Comparison of ENCODE assay signal across 18 cellular contexts in genomic region chr12:79441534-79441933, GRCh38.
A peak's percentile ranks its signal among the peaks of the same experiment; 100 is the strongest.
DNase-seq lines count a peak whose midpoint lies in the region; ATAC-seq and TF ChIP-seq lines count a peak whose summit lies in the region.
"Had no signal": no experiment of that assay in that cellular context is flagged by ENCODE, and none has a peak within 500 bp of the region (broad histone marks: within the 10 kb centered on the region; RNA-seq: fewer than 3 reads in every experiment).

No MANE protein-coding gene starts in this region.

- H3K9me3 ChIP-seq in mammary epithelial cell (replicated peaks; ENCODE audit: insufficient read depth, low read length) (no peaks in the 10 kb centered on the region), PC-9 (ENCODE audit: insufficient read depth, low read depth) (no peaks in the 10 kb centered on the region)
- H3K9me3 ChIP-seq: SK-N-SH had no signal

- H3K36me3 Mint-ChIP-seq in MCF 10A (ENCODE audit: insufficient read depth, unreplicated experiment): no peaks in the 10 kb centered on the region
- H3K36me3 Mint-ChIP-seq: IgD-negative memory B cell had no signal

- POLR2A ChIA-PET in MCF 10A (lab: Yijun Ruan, JAX) (interaction anchor here (1.1 to 3.1 kb wide), 3 partner anchors 9 to 22 kb away, joined by 5 to 11 read pairs (median 5); no protein-coding TSS in a partner anchor), PC-9 (lab: Charles Lee; ENCODE audit: unreplicated experiment) (no interaction called here)

- 94% methylated on average over 4 of the region's 4 CpGs for WGBS in mammary epithelial cell (ENCODE audit: low coverage, missing lambda C conversion rate)

- H3K9ac ChIP-seq in mammary epithelial cell (ENCODE audit: insufficient read depth, low read length): no peak overlapping the region
- H3K9ac ChIP-seq: SK-N-SH had no signal

- no peaks in the 10 kb centered on the region for H3K79me2 ChIP-seq in mammary epithelial cell (ENCODE audit: insufficient read depth, low read length)
- no peaks in the 10 kb centered on the region for H3K79me2 ChIP-seq in PC-9 (ENCODE audit: low read depth)

- DNase-seq in MCF 10A (ENCODE audit: unreplicated experiment) (peak; percentile 49), mammary epithelial cell (no peak), amniotic epithelial cell (ENCODE audit: low read depth) (peak; percentile 50), iPS DF 19.7 (ENCODE audit: low read depth, low spot score) (peak; percentile 30), PC-9 (no peak), glomerular visceral epithelial cell (ENCODE audit: extremely low spot score) (no peak)
- DNase-seq: Calu3, DND-41, GDM1, H7, NCI-H1436, NCI-H226, NCI-H526, Right ventricle myocardium superior, SK-N-SH had no signal

- H3K27ac Mint-ChIP-seq in MCF 10A (ENCODE audit: low read depth, unreplicated experiment): peak overlapping the region; percentile 13
- H3K27ac Mint-ChIP-seq: IgD-negative memory B cell had no signal

- H2AFZ ChIP-seq in mammary epithelial cell (ENCODE audit: low read depth, low read length) (no peak overlapping the region), PC-9 (no peak overlapping the region)

- BruUV-seq in MCF 10A (replicated peaks; lab: Mats Ljungman, UMichigan): no TSS peak
- BruUV-seq in mammary epithelial cell (replicated peaks; lab: Mats Ljungman, UMichigan): no TSS peak
- no TSS peak for BruUV-seq in PC-9 (replicated peaks; lab: Mats Ljungman, UMichigan)

- TF ChIP-seq CTCF in MCF 10A (IDR thresholded peaks at IDR 0.05; ENCODE audit: unreplicated experiment): no peak
- no peak for TF ChIP-seq CTCF in mammary epithelial cell (conservative IDR thresholded peaks at IDR 0.05 in 1 of 2, IDR thresholded peaks at IDR 0.05 in 1 of 2; ENCODE audit: extremely low read depth in 1 of 2, insufficient read depth in 1 of 2, low read depth in 1 of 2, low read length in 2 of 2)
- TF ChIP-seq CTCF in PC-9 (conservative IDR thresholded peaks at IDR 0.05): no peak

- H3K9me2 ChIP-seq in PC-9 (ENCODE audit: insufficient read depth): no peaks in the 10 kb centered on the region
- H3K9me2 ChIP-seq: SK-N-SH had no signal

- CTCF ChIA-PET in MCF 10A (lab: Yijun Ruan, JAX) (interaction anchor here (0.8 to 4.2 kb wide), 4 partner anchors 22 to 1236 kb away, joined by 3 to 32 read pairs (median 6); no protein-coding TSS in a partner anchor), mammary epithelial cell (lab: Charles Lee; ENCODE audit: low non-redundant PET) (no interaction called here), PC-9 (lab: Charles Lee) (no interaction called here)

- peaks cover 6% of the 10 kb centered on the region for H3K4me1 ChIP-seq in mammary epithelial cell (ENCODE audit: insufficient read depth, low read length)
- H3K4me1 ChIP-seq in PC-9 (replicated peaks; ENCODE audit: insufficient read depth): peaks cover 15% of the 10 kb centered on the region

- H3K27me3 Mint-ChIP-seq in MCF 10A (ENCODE audit: insufficient read depth, unreplicated experiment): no peaks in the 10 kb centered on the region
- H3K27me3 Mint-ChIP-seq: IgD-negative memory B cell had no signal

- H3K27me3 ChIP-seq in mammary epithelial cell (ENCODE audit: insufficient read depth, low read length): no peaks in the 10 kb centered on the region
- H3K27me3 ChIP-seq in PC-9 (ENCODE audit: insufficient read depth, low read depth): no peaks in the 10 kb centered on the region

- H3K4me3 Mint-ChIP-seq in MCF 10A (ENCODE audit: unreplicated experiment): no peak overlapping the region
- H3K4me3 Mint-ChIP-seq: IgD-negative memory B cell had no signal

- no peak overlapping the region for H3K4me2 ChIP-seq in mammary epithelial cell (ENCODE audit: insufficient read depth, low read depth, low read length)
- no peak overlapping the region for H3K4me2 ChIP-seq in PC-9
- H3K4me2 ChIP-seq: SK-N-SH had no signal

- H3K4me3 ChIP-seq in mammary epithelial cell (replicated peaks in 1 of 3; ENCODE audit: insufficient read depth in 1 of 3, low read depth in 2 of 3, low read length in 3 of 3): no peak overlapping the region
- no peak overlapping the region for H3K4me3 ChIP-seq in PC-9

- in situ Hi-C loops in mammary epithelial cell (cut with MboI; ENCODE audit: low sequenced_read_pairs in 2 of 2): no loop called here

- H3F3A ChIP-seq in PC-9 (ENCODE audit: insufficient read depth, low read depth): no peaks in the 10 kb centered on the region

- H4K20me1 ChIP-seq in mammary epithelial cell (ENCODE audit: insufficient read depth, low read length) (no peaks in the 10 kb centered on the region), PC-9 (ENCODE audit: insufficient read depth) (no peaks in the 10 kb centered on the region)

- H3K4me1 Mint-ChIP-seq in MCF 10A (ENCODE audit: insufficient read depth, unreplicated experiment): peaks cover 15% of the 10 kb centered on the region
- H3K4me1 Mint-ChIP-seq: IgD-negative memory B cell had no signal

- H3K36me3 ChIP-seq in mammary epithelial cell (ENCODE audit: insufficient read depth, low read length) (no peaks in the 10 kb centered on the region), PC-9 (ENCODE audit: low read depth) (no peaks in the 10 kb centered on the region)

- dilution Hi-C loops in mammary epithelial cell (cut with HindIII; ENCODE audit: low sequenced_read_pairs): no loop called here

- no peak for ATAC-seq in HG03108 (IDR thresholded peaks at IDR 0.05; ENCODE audit: unreplicated experiment)
- ATAC-seq in GM21825 (IDR thresholded peaks at IDR 0.05; ENCODE audit: unreplicated experiment): no peak

- intact Hi-C loops in MCF 10A (cut with micrococcal nuclease): no loop called here
- intact Hi-C loops in mammary epithelial cell (cut with micrococcal nuclease): no loop called here
- intact Hi-C loops in PC-9 (cut with micrococcal nuclease; ENCODE audit: unreplicated experiment): no loop called here

- H3K9me3 Mint-ChIP-seq in MCF 10A (ENCODE audit: unreplicated experiment): no peaks in the 10 kb centered on the region

- H3K27ac ChIP-seq in mammary epithelial cell (ENCODE audit: insufficient read depth, low read depth, low read length) (no peak overlapping the region), PC-9 (no peak overlapping the region)

Comparison
In these comparisons a context has a peak if more than half of its experiments do, and no peak if none do; other contexts are left out.
1. DNase-seq: peak in MCF 10A (single experiment), amniotic epithelial cell (single experiment) and iPS DF 19.7 (single experiment); none in mammary epithelial cell (single experiment), PC-9 (0 of 2) and glomerular visceral epithelial cell (single experiment).